Comparison of ENCODE assay signal across 15 cellular contexts in genomic region chr3:45826321-45826720, GRCh38. TPM values are rescaled to one million over a fixed set of nuclear protein-coding genes. Genes with fewer than 3 reads are reported as not detected.
DNase-seq lines count a peak whose midpoint lies in the region; ATAC-seq lines count a peak whose summit lies in the region.
"Had no signal": no experiment of that assay in that cellular context is flagged by ENCODE, and none has a peak within 500 bp of the region (broad histone marks: within the 10 kb centered on the region; RNA-seq: fewer than 3 reads in every experiment).

No MANE protein-coding gene starts in this region.

- no peak overlapping the region for H3K4me3 Mint-ChIP-seq in activated T-cell treated with anti-CD3 and anti-CD28 coated beads, Interleukin-2, amount 50 U/mL, for 4 hours
- no peak overlapping the region for H3K4me3 Mint-ChIP-seq in stimulated activated naive B cell treated with anti-CD40 and anti-IgM and Interleukin-4, amounts not matched to agents 10 μg/mL and 1 μg/mL and 100 μg/mL, for 72 hours
- H3K4me3 Mint-ChIP-seq: CD4-positive, CD25-positive, alpha-beta regulatory T cell; HFFc6 had no signal

- in situ Hi-C loops in ACHN (cut with HindIII; ENCODE audit: low pct_ligation_motif_present, low pct_unique_long_range_greater_than_20kb, low sequenced_read_pairs) = no loop called here

- peaks cover 47% of the 10 kb centered on the region for H3K36me3 Mint-ChIP-seq in activated T-cell treated with anti-CD3 and anti-CD28 coated beads, Interleukin-2, amount 50 U/mL, for 4 hours (ENCODE audit: insufficient read depth)
- peaks cover 9 to 32% of the 10 kb centered on the region in 2 donors for H3K36me3 Mint-ChIP-seq in stimulated activated naive B cell treated with anti-CD40 and anti-IgM and Interleukin-4, amounts not matched to agents 10 μg/mL and 1 μg/mL and 100 μg/mL, for 72 hours

- no peak for DNase-seq in activated T-cell treated with anti-CD3 and anti-CD28 coated beads, Interleukin-2, amount 50 U/mL, for 4 hours
- DNase-seq in activated T-cell treated with anti-CD3 and anti-CD28 coated beads, Interleukin-2, amount 50 U/mL, for 48 hours = no peak
- DNase-seq in NCI-H226 = peak; percentile 21
- peak; percentile 11 for DNase-seq in iris pigment epithelial cell (ENCODE audit: low read depth)
- no peak for DNase-seq in stimulated activated naive B cell treated with anti-CD40 and anti-IgM and Interleukin-4, amounts not matched to agents 10 μg/mL and 1 μg/mL and 100 μg/mL, for 72 hours
- no peak for DNase-seq in ACHN
- DNase-seq in NCI-H1417 (lab: John Stamatoyannopoulos, UW) = no peak
- DNase-seq: GOT3; HFFc6; NCI-H2107; NCI-H69; NK-92 treated with Interleukin-12 subunit alpha and Interleukin-12 subunit beta, amount 100 ng/mL, for 24 hours had no signal

- peaks cover 10% of the 10 kb centered on the region for H3K4me1 Mint-ChIP-seq in activated T-cell treated with anti-CD3 and anti-CD28 coated beads, Interleukin-2, amount 50 U/mL, for 4 hours (ENCODE audit: low read depth)
- H3K4me1 Mint-ChIP-seq in stimulated activated naive B cell treated with anti-CD40 and anti-IgM and Interleukin-4, amounts not matched to agents 10 μg/mL and 1 μg/mL and 100 μg/mL, for 72 hours = peaks cover 0 to 8% of the 10 kb centered on the region in 2 donors

- ATAC-seq in activated T-cell treated with anti-CD3 and anti-CD28 coated beads, Interleukin-2, amount 50 U/mL, for 4 hours = peak; percentile 37 to 84
- ATAC-seq in stimulated activated naive B cell treated with anti-CD40 and anti-IgM and Interleukin-4, amounts not matched to agents 10 μg/mL and 1 μg/mL and 100 μg/mL, for 72 hours (replicated peaks) = peak; percentile 31 to 33
- ATAC-seq in GM18858 (IDR thresholded peaks at IDR 0.05; ENCODE audit: unreplicated experiment) = no peak

- no peaks in the 10 kb centered on the region for H3K9me3 Mint-ChIP-seq in activated T-cell treated with anti-CD3 and anti-CD28 coated beads, Interleukin-2, amount 50 U/mL, for 4 hours
- no peaks in the 10 kb centered on the region for H3K9me3 Mint-ChIP-seq in stimulated activated naive B cell treated with anti-CD40 and anti-IgM and Interleukin-4, amounts not matched to agents 10 μg/mL and 1 μg/mL and 100 μg/mL, for 72 hours
- H3K9me3 Mint-ChIP-seq: CD4-positive, CD25-positive, alpha-beta regulatory T cell; HFFc6 had no signal

- no peaks in the 10 kb centered on the region for H3K27me3 Mint-ChIP-seq in activated T-cell treated with anti-CD3 and anti-CD28 coated beads, Interleukin-2, amount 50 U/mL, for 4 hours (ENCODE audit: low read depth)
- H3K27me3 Mint-ChIP-seq in stimulated activated naive B cell treated with anti-CD40 and anti-IgM and Interleukin-4, amounts not matched to agents 10 μg/mL and 1 μg/mL and 100 μg/mL, for 72 hours = no peaks in the 10 kb centered on the region
- H3K27me3 Mint-ChIP-seq: CD4-positive, CD25-positive, alpha-beta regulatory T cell had no signal

- H3K27ac Mint-ChIP-seq in stimulated activated naive B cell treated with anti-CD40 and anti-IgM and Interleukin-4, amounts not matched to agents 10 μg/mL and 1 μg/mL and 100 μg/mL, for 72 hours = no peak overlapping the region
- H3K27ac Mint-ChIP-seq: HFFc6 had no signal

RNA-seq across cellular contexts. Expression of gene LZTFL1, which starts 15.6 kb away (rescaled TPM):
- 1 to 10 TPM; 4.6 to 7.5 (median 7.0) TPM for total RNA-seq in activated T-cell treated with anti-CD3 and anti-CD28 coated beads, Interleukin-2, amount 50 U/mL, for 4 hours

RNA-seq across cellular contexts. Expression of gene SLC6A20, which starts 30.0 kb away (rescaled TPM):
- total RNA-seq in activated T-cell treated with anti-CD3 and anti-CD28 coated beads, Interleukin-2, amount 50 U/mL, for 4 hours = not detected
- total RNA-seq: CD4-positive, CD25-positive, alpha-beta regulatory T cell; HFFc6; K562 had no signal

Comparison
In these comparisons a context has a peak if more than half of its experiments do, and no peak if none do; other contexts are left out.
1. DNase-seq: peak in NCI-H226 (single experiment) and iris pigment epithelial cell (single experiment); none in activated T-cell treated with anti-CD3 and anti-CD28 coated beads, Interleukin-2, amount 50 U/mL, for 4 hours (single experiment), activated T-cell treated with anti-CD3 and anti-CD28 coated beads, Interleukin-2, amount 50 U/mL, for 48 hours (0 of 2), stimulated activated naive B cell treated with anti-CD40 and anti-IgM and Interleukin-4, amounts not matched to agents 10 μg/mL and 1 μg/mL and 100 μg/mL, for 72 hours (single experiment), ACHN (single experiment) and NCI-H1417 (0 of 3).